1 cellular context compared by ENCODE assay signal in the genomic region with DNA sequence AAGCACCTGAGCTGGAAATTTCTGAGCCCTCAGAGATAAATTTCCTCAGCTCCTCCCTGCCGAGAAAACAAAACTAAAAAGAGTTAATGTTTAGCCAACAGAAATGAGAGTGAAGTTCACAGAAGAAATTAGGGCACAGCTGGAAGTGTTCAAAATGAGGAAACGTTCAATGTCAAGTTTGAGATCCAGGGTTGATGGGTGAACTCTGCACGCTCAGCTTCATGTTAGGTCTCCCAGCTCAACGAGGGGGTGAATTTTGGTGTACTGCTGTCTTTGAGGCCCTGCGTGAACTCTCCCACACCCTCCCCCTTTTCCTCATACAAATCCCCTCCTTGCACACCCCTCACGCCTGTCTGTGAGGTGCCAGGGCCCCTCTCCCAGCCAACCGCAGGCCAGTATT.
TF ChIP-seq lines count a peak whose summit lies in the region.

No MANE protein-coding gene starts in this region.

TF ChIP-seq in HepG2, 621 proteins besides CTCF, POLR2A, EP300 and RAD21 (continued from another document):
- TF ChIP-seq, protein P1, sequence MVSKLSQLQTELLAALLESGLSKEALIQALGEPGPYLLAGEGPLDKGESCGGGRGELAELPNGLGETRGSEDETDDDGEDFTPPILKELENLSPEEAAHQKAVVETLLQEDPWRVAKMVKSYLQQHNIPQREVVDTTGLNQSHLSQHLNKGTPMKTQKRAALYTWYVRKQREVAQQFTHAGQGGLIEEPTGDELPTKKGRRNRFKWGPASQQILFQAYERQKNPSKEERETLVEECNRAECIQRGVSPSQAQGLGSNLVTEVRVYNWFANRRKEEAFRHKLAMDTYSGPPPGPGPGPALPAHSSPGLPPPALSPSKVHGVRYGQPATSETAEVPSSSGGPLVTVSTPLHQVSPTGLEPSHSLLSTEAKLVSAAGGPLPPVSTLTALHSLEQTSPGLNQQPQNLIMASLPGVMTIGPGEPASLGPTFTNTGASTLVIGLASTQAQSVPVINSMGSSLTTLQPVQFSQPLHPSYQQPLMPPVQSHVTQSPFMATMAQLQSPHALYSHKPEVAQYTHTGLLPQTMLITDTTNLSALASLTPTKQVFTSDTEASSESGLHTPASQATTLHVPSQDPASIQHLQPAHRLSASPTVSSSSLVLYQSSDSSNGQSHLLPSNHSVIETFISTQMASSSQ (IDR thresholded peaks at IDR 0.05; ENCODE audit: low read depth): peak; percentile 82
- TF ChIP-seq, protein P1 (CRISPR knock-in tag; IDR thresholded peaks at IDR 0.05; ENCODE audit: borderline replicate concordance): peak; percentile 95
- TF ChIP-seq FLYWCH1 (CRISPR knock-in tag; IDR thresholded peaks at IDR 0.05): no peak
- no peak for TF ChIP-seq CC2D1A (CRISPR knock-in tag; IDR thresholded peaks at IDR 0.05)
- TF ChIP-seq IRF2 (CRISPR knock-in tag; IDR thresholded peaks at IDR 0.05): 0 out of 2 replicates have a peak, but pooled peaks have one; percentile 55
- TF ChIP-seq ZNF749 (CRISPR knock-in tag; IDR thresholded peaks at IDR 0.05; ENCODE audit: borderline replicate concordance): no peak
- peak; percentile 23; the same call in 1 of the 2 replicates for TF ChIP-seq MED1 (CRISPR knock-in tag; IDR thresholded peaks at IDR 0.05)
- TF ChIP-seq ZNF101 (CRISPR knock-in tag; IDR thresholded peaks at IDR 0.05; ENCODE audit: borderline replicate concordance, low read depth): no peak
- TF ChIP-seq PPARG (CRISPR knock-in tag; conservative IDR thresholded peaks at IDR 0.05): peak; percentile 94
- TF ChIP-seq, protein P2, sequence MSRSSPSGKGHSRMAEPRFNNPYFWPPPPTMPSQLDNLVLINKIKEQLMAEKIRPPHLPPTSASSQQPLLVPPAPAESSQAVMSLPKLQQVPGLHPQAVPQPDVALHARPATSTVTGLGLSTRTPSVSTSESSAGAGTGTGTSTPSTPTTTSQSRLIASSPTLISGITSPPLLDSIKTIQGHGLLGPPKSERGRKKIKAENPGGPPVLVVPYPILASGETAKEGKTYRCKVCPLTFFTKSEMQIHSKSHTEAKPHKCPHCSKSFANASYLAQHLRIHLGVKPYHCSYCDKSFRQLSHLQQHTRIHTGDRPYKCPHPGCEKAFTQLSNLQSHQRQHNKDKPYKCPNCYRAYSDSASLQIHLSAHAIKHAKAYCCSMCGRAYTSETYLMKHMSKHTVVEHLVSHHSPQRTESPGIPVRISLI (CRISPR knock-in tag; IDR thresholded peaks at IDR 0.05; ENCODE audit: borderline replicate concordance): no peak
- 0 out of 2 replicates have a peak, but pooled peaks have one; percentile 20 for TF ChIP-seq ZMYM4 (CRISPR knock-in tag; IDR thresholded peaks at IDR 0.05)
- TF ChIP-seq, protein P3, sequence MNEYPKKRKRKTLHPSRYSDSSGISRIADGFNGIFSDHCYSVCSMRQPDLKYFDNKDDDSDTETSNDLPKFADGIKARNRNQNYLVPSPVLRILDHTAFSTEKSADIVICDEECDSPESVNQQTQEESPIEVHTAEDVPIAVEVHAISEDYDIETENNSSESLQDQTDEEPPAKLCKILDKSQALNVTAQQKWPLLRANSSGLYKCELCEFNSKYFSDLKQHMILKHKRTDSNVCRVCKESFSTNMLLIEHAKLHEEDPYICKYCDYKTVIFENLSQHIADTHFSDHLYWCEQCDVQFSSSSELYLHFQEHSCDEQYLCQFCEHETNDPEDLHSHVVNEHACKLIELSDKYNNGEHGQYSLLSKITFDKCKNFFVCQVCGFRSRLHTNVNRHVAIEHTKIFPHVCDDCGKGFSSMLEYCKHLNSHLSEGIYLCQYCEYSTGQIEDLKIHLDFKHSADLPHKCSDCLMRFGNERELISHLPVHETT (CRISPR knock-in tag; conservative IDR thresholded peaks at IDR 0.05): no peak
- peak; percentile 51; the same call in 1 of the 2 replicates for TF ChIP-seq HMG20A (CRISPR knock-in tag; IDR thresholded peaks at IDR 0.05; ENCODE audit: borderline replicate concordance)
